In genomic region chr22:36872084-36872483, GRCh38 we compare ENCODE assay signal across 1 cellular context.
TF ChIP-seq lines count a peak whose summit lies in the region.

No MANE protein-coding gene starts in this region.

TF ChIP-seq in HCT116, 20 proteins besides CTCF, POLR2A, EP300 and RAD21:
- TF ChIP-seq CBX3 (IDR thresholded peaks at IDR 0.05; ENCODE audit: low read depth) (peak; percentile 51; the same call in 1 of the 2 replicates), EGR1 (IDR thresholded peaks at IDR 0.05; ENCODE audit: low read depth) (no peak)
